ENCODE assay signal across 9 cellular contexts in the genomic region with DNA sequence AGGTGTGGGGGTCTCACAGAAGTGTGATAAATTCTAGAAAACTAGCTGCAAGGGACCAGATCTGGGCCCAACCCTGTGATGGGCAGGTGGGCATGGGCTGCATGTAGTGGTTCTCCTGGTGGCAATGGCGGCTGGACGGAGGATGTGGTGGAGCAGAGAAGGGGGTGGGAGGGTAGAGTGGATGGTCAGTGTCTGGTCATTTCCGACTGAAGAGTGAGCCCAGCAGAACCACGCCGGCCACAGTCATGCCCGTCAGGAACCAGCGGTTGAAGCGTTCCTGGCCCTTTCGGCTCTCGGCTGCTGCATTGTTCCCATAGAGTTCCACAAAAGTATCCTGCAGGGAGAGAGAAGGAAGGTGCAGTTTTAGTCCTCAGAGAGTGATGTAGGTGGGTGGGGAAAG. TPM values are rescaled to one million over a fixed set of nuclear protein-coding genes. Genes with fewer than 3 reads are reported as not detected.
A peak's percentile ranks its signal among the peaks of the same experiment; 100 is the strongest.
DNase-seq lines count a peak whose midpoint lies in the region; ATAC-seq and TF ChIP-seq lines count a peak whose summit lies in the region.
"Had no signal": no experiment of that assay in that cellular context is flagged by ENCODE, and none has a peak within 500 bp of the region (broad histone marks: within the 10 kb centered on the region; RNA-seq: fewer than 3 reads in every experiment).

No MANE protein-coding gene starts in this region.

- no peak overlapping the region for H2AFZ ChIP-seq in neural progenitor cell (replicated peaks)

- H3K4me3 Mint-ChIP-seq in neural progenitor cell = no peak overlapping the region

- H3K36me3 Mint-ChIP-seq in neural progenitor cell = peaks cover 10% of the 10 kb centered on the region

- H3K4me1 ChIP-seq in BLaER1 (peaks cover 95% of the 10 kb centered on the region), neural progenitor cell (peaks cover 11% of the 10 kb centered on the region)

- H3K4me1 Mint-ChIP-seq in neural progenitor cell = peaks cover 28% of the 10 kb centered on the region

- peak in 1 of 61 donors; percentile 85 for DNase-seq in caudate nucleus (lab: John Stamatoyannopoulos, UW)
- DNase-seq in neural progenitor cell (ENCODE audit: low spot score) = no peak
- no peak for DNase-seq in AG20443 (ENCODE audit: low spot score)
- DNase-seq in activated gamma-delta T cell (lab: John Stamatoyannopoulos, UW) = no peak
- no peak for DNase-seq in NCI-H345 (lab: John Stamatoyannopoulos, UW)
- DNase-seq: NCI-H1436 treated with DMSO at 0.1 percent for 48 hours had no signal

- H3K27me3 Mint-ChIP-seq in neural progenitor cell (ENCODE audit: insufficient read depth, low read depth) = peaks cover 7% of the 10 kb centered on the region

- H3K4me3 ChIP-seq in BLaER1 (peak overlapping the region; percentile 11; the same call in 1 of the 2 replicates), neural progenitor cell (no peak overlapping the region)

- H3K4me2 ChIP-seq in BLaER1 = peak overlapping the region; percentile 80
- no peak overlapping the region for H3K4me2 ChIP-seq in neural progenitor cell

- H3K9ac ChIP-seq in BLaER1 (peak overlapping the region; percentile 68), neural progenitor cell (no peak overlapping the region)

- no peaks in the 10 kb centered on the region for H3K9me3 ChIP-seq in BLaER1
- H3K9me3 ChIP-seq in KOPT-K1 (ENCODE audit: insufficient read depth, low read length, poor library complexity, severe bottlenecking) = no peaks in the 10 kb centered on the region
- H3K9me3 ChIP-seq in neural progenitor cell (ENCODE audit: low read depth) = no peaks in the 10 kb centered on the region

- peaks cover 15% of the 10 kb centered on the region for H3F3A ChIP-seq in neural progenitor cell (ENCODE audit: low read depth)

- H4K20me1 ChIP-seq in BLaER1 (no peaks in the 10 kb centered on the region), neural progenitor cell (ENCODE audit: low read depth) (peaks cover 17% of the 10 kb centered on the region)

- no peaks in the 10 kb centered on the region for H3K79me2 ChIP-seq in neural progenitor cell (ENCODE audit: low read depth)

- H3K27ac Mint-ChIP-seq in neural progenitor cell = peak overlapping the region; percentile 3

- H3K27ac ChIP-seq in BLaER1 (peak overlapping the region; percentile 86), KOPT-K1 (ENCODE audit: low read depth, low read length, poor library complexity, severe bottlenecking) (peak overlapping the region; percentile 57), caudate nucleus (ENCODE audit: low read depth, low read length) (peak overlapping the region; percentile 84), neural progenitor cell (no peak overlapping the region)

- no peak for TF ChIP-seq CTCF in neural progenitor cell (IDR thresholded peaks at IDR 0.05)

- H3K9me3 Mint-ChIP-seq in neural progenitor cell = peaks cover 2% of the 10 kb centered on the region

- no peak for ATAC-seq in HG03520 (IDR thresholded peaks at IDR 0.05; ENCODE audit: unreplicated experiment)

- H3K36me3 ChIP-seq in BLaER1 (peaks cover 46% of the 10 kb centered on the region), KOPT-K1 (ENCODE audit: insufficient read depth, low read length) (peaks cover 75% of the 10 kb centered on the region), neural progenitor cell (no peaks in the 10 kb centered on the region)

- H3K27me3 ChIP-seq in BLaER1 (no peaks in the 10 kb centered on the region), neural progenitor cell (no peaks in the 10 kb centered on the region)

RNA-seq across cellular contexts. Expression of a gene that starts 28.0 kb away (rescaled TPM):
- total RNA-seq in neural progenitor cell (ENCODE audit: low replicate concordance) = not detected in 2 replicates

RNA-seq across cellular contexts. Expression of a gene that starts 56.9 kb away (rescaled TPM):
- total RNA-seq in neural progenitor cell (ENCODE audit: low replicate concordance) = 60.0 and 74.6 TPM in 2 replicates
